ENCODE assay signal across 35 cellular contexts in genomic region chr12:112299704-112300103, GRCh38.
"Had no signal": no experiment of that assay in that cellular context is flagged by ENCODE, and none has a peak within 500 bp of the region (broad histone marks: within the 10 kb centered on the region; RNA-seq: fewer than 3 reads in every experiment).

No MANE protein-coding gene starts in this region.

- H3K36me3 ChIP-seq: MG63 had no signal

- H3K4me3 ChIP-seq: MG63 had no signal

- H3K27me3 ChIP-seq: MG63 had no signal

- DNase-seq: Karpas-422, Kasumi-1, MG63, MM.1S, MV-4-11, NCI-H1048, NCI-H1092, NCI-H1092 treated with DMSO at 0.1 percent for 48 hours, NCI-H1105, NCI-H1105 treated with DMSO at 0.1 percent for 48 hours, NCI-H1417, NCI-H1417 treated with DMSO at 0.1 percent for 48 hours, NCI-H1436, NCI-H1436 treated with DMSO at 0.1 percent for 48 hours, NCI-H146, NCI-H1694, NCI-H1694 treated with DMSO at 0.1 percent for 48 hours, NCI-H187, NCI-H187 treated with DMSO at 0.1 percent for 48 hours, NCI-H1930, NCI-H2029, NCI-H2029 treated with DMSO at 0.1 percent for 48 hours, NCI-H2081, NCI-H2081 treated with DMSO at 0.1 percent for 48 hours, NCI-H2107, NCI-H2171, NCI-H2171 treated with DMSO at 0.1 percent for 48 hours, NCI-H2227 treated with DMSO at 0.1 percent for 48 hours, NCI-H226, NCI-H345, NCI-H446, NCI-H446 treated with DMSO at 0.1 percent for 48 hours, NCI-H510A, NCI-H510A treated with DMSO at 0.1 percent for 48 hours, NCI-H524 had no signal

- H3K9me3 ChIP-seq: MG63 had no signal
